Comparison of ENCODE assay signal across 7 cellular contexts in genomic region chr15:98442379-98442833, GRCh38.
A peak's percentile ranks its signal among the peaks of the same experiment; 100 is the strongest.
DNase-seq lines count a peak whose midpoint lies in the region; ATAC-seq and TF ChIP-seq lines count a peak whose summit lies in the region.

No MANE protein-coding gene starts in this region.

- 0 out of 2 replicates have a peak, but pooled peaks cover 4% of the 10 kb centered on the region for H3K9me2 ChIP-seq in GM23338 (ENCODE audit: insufficient read depth)
- no peaks in the 10 kb centered on the region for H3K9me2 ChIP-seq in Loucy (replicated peaks; ENCODE audit: low read depth, low read length)

- H3K9me3 ChIP-seq in Loucy (ENCODE audit: insufficient read depth, low read depth, low read length) (no peaks in the 10 kb centered on the region), SJSA1 (replicated peaks) (no peaks in the 10 kb centered on the region)

- peaks cover 7% of the 10 kb centered on the region for H3K27me3 Mint-ChIP-seq in GM23338 (ENCODE audit: insufficient read depth, low read depth, poor library complexity)

- H3K36me3 ChIP-seq in GM23338 (ENCODE audit: insufficient read depth) (no peaks in the 10 kb centered on the region), Loucy (ENCODE audit: insufficient read depth, low read length) (no peaks in the 10 kb centered on the region), SJSA1 (no peaks in the 10 kb centered on the region)

- no peaks in the 10 kb centered on the region for H3K27me3 ChIP-seq in GM23338 (ENCODE audit: insufficient read depth)
- no peaks in the 10 kb centered on the region for H3K27me3 ChIP-seq in Loucy (ENCODE audit: insufficient read depth, low read length, poor library complexity, severe bottlenecking)
- 0 out of 2 replicates have a peak, but pooled peaks cover under 1% of the 10 kb centered on the region for H3K27me3 ChIP-seq in SJSA1 (replicated peaks)

- H3K4me3 Mint-ChIP-seq in GM23338, result no peak overlapping the region

- H3K27ac ChIP-seq in GM23338 (ENCODE audit: low read depth) (no peak overlapping the region), SJSA1 (peak overlapping the region; percentile 18; the same call in 1 of the 2 replicates)

- no peaks in the 10 kb centered on the region for H3F3A ChIP-seq in GM23338 (replicated peaks; ENCODE audit: low read depth)
- H3F3A ChIP-seq in Loucy (ENCODE audit: low read depth), result no peaks in the 10 kb centered on the region

- H3K27ac Mint-ChIP-seq in GM23338, result no peak overlapping the region

- H3K4me1 Mint-ChIP-seq in GM23338, result peaks cover 11% of the 10 kb centered on the region; the same call in 2 of the 3 replicates

- TF ChIP-seq CTCF in GM12864 (IDR thresholded peaks at IDR 0.05; ENCODE audit: low read depth, low read length, missing control alignments) (peak; percentile 85), GM23338 (conservative IDR thresholded peaks at IDR 0.05; ENCODE audit: low read depth in 2 of 2) (peak; percentile 95), Loucy (conservative IDR thresholded peaks at IDR 0.05; ENCODE audit: low read length) (peak; percentile 99), astrocyte of the cerebellum (IDR thresholded peaks at IDR 0.05; ENCODE audit: low read depth, low read length, missing control alignments) (peak; percentile 93)

- H3K4me2 ChIP-seq in GM23338 (no peak overlapping the region), Loucy (ENCODE audit: low read depth, low read length, poor library complexity, severe bottlenecking) (peak overlapping the region; percentile 69)

- no peaks in the 10 kb centered on the region for H4K20me1 ChIP-seq in GM23338 (replicated peaks; ENCODE audit: insufficient read depth)
- no peaks in the 10 kb centered on the region for H4K20me1 ChIP-seq in Loucy (ENCODE audit: insufficient read depth, low read length, poor library complexity, severe bottlenecking)

- in situ Hi-C loops in astrocyte of the cerebellum (cut with HindIII; ENCODE audit: low sequenced_read_pairs), result loop anchor here (25.0 kb wide), 1 partner anchor 620 kb away; no protein-coding TSS in a partner anchor

- H3K79me2 ChIP-seq in GM23338 (replicated peaks; ENCODE audit: insufficient read depth) (no peaks in the 10 kb centered on the region), Loucy (ENCODE audit: insufficient read depth, low read length) (no peaks in the 10 kb centered on the region)

- DNase-seq in GM12864 (ENCODE audit: low read depth), result peak; percentile 15
- peak; percentile 86 for DNase-seq in GM23338 (ENCODE audit: low spot score)
- peak; percentile 86 to 91 for DNase-seq in SJSA1 (ENCODE audit: low read depth in 1 of 2, low spot score in 2 of 2)
- peak; percentile 91 for DNase-seq in astrocyte of the cerebellum (ENCODE audit: low read depth)
- DNase-seq in iris pigment epithelial cell (ENCODE audit: low read depth), result peak; percentile 88
- DNase-seq in stimulated activated CD4-positive, alpha-beta T cell treated with anti-CD3 and anti-CD28 coated beads, Interleukin-2, amount 100 ng/mL, for 24 hours, result peak; percentile 47 to 68

- H3K9me3 Mint-ChIP-seq in GM23338, result peaks cover 19% of the 10 kb centered on the region

- H3K4me3 ChIP-seq in GM12864 (ENCODE audit: low read depth, low read length) (no peak overlapping the region), GM23338 (no peak overlapping the region), Loucy (ENCODE audit: low read length, poor library complexity, severe bottlenecking) (peak overlapping the region; percentile 50), SJSA1 (no peak overlapping the region), astrocyte of the cerebellum (ENCODE audit: low read depth, low read length) (no peak overlapping the region)

- H2AFZ ChIP-seq in GM23338 (no peak overlapping the region), Loucy (ENCODE audit: low read length) (peak overlapping the region; percentile 63)

- no peaks in the 10 kb centered on the region for H3K4me1 ChIP-seq in GM23338 (ENCODE audit: insufficient read depth)
- peaks cover 8% of the 10 kb centered on the region for H3K4me1 ChIP-seq in Loucy (ENCODE audit: insufficient read depth, low read length, poor library complexity, severe bottlenecking)
- peaks cover 7% of the 10 kb centered on the region for H3K4me1 ChIP-seq in SJSA1 (replicated peaks)

- peak; percentile 89 for ATAC-seq in GM23338

- H3K9ac ChIP-seq in Loucy (ENCODE audit: low read depth, low read length, poor library complexity, severe bottlenecking), result no peak overlapping the region

- peaks cover 4% of the 10 kb centered on the region; the same call in 2 of the 3 replicates for H3K36me3 Mint-ChIP-seq in GM23338 (ENCODE audit: low read depth)

TF ChIP-seq in GM23338, 12 proteins besides CTCF, POLR2A, EP300 and RAD21 (continues in another document):
- TF ChIP-seq CREB1 (CRISPR knock-in tag; IDR thresholded peaks at IDR 0.05; ENCODE audit: low read depth), result no peak
- no peak for TF ChIP-seq ZNF114 (CRISPR knock-in tag; IDR thresholded peaks at IDR 0.05)
- no peak for TF ChIP-seq ZNF331 (CRISPR knock-in tag; IDR thresholded peaks at IDR 0.05; ENCODE audit: low read depth)
- no peak for TF ChIP-seq ZNF462 (CRISPR knock-in tag; IDR thresholded peaks at IDR 0.05)
- no peak for TF ChIP-seq EZH2phosphoT487 (IDR thresholded peaks at IDR 0.05; ENCODE audit: unreplicated experiment)
- no peak for TF ChIP-seq JUNB (IDR thresholded peaks at IDR 0.05; ENCODE audit: unreplicated experiment)
- TF ChIP-seq EZH2 (IDR thresholded peaks at IDR 0.05; ENCODE audit: low read depth, unreplicated experiment), result no peak
- TF ChIP-seq NANOG (IDR thresholded peaks at IDR 0.05; ENCODE audit: borderline replicate concordance), result no peak

Comparison
In these comparisons a context has a peak if more than half of its experiments do, and no peak if none do; other contexts are left out.
1. DNase-seq: peak in every context shown above with its lines; median percentile 91 in astrocyte of the cerebellum; 88 in SJSA1; 88 in iris pigment epithelial cell; 86 in GM23338; 58 in stimulated activated CD4-positive, alpha-beta T cell treated with anti-CD3 and anti-CD28 coated beads, Interleukin-2, amount 100 ng/mL, for 24 hours; 15 in GM12864.